ENCODE assay signal across 12 cellular contexts in genomic region chr20:50347568-50347981, GRCh38.
A peak's percentile ranks its signal among the peaks of the same experiment; 100 is the strongest.
DNase-seq lines count a peak whose midpoint lies in the region; ATAC-seq lines count a peak whose summit lies in the region.
"Had no signal": no experiment of that assay in that cellular context is flagged by ENCODE, and none has a peak within 500 bp of the region (broad histone marks: within the 10 kb centered on the region; RNA-seq: fewer than 3 reads in every experiment).

No MANE protein-coding gene starts in this region.

- H3K4me1 ChIP-seq in aorta (ENCODE audit: control insufficient read depth in 1 of 2, insufficient read depth in 2 of 2, low read length in 2 of 2): no peaks in the 10 kb centered on the region

- no peaks in the 10 kb centered on the region for H3K9me3 ChIP-seq in aorta (ENCODE audit: control insufficient read depth, low read length)

- H3K27ac ChIP-seq in caudate nucleus (ENCODE audit: low read depth, low read length): peak overlapping the region; percentile 19
- H3K27ac ChIP-seq in layer of hippocampus (ENCODE audit: low read depth, low read length): peak overlapping the region; percentile 62
- peak overlapping the region; percentile 46 for H3K27ac ChIP-seq in substantia nigra (ENCODE audit: low read depth, low read length, poor library complexity, severe bottlenecking)
- no peak overlapping the region for H3K27ac ChIP-seq in aorta (ENCODE audit: low read depth in 1 of 2, low read length in 2 of 2)

- no peak overlapping the region for H3K4me3 ChIP-seq in aorta (ENCODE audit: low read length in 2 of 2)

- ATAC-seq in GM18909 (IDR thresholded peaks at IDR 0.05; ENCODE audit: poor library complexity, unreplicated experiment): no peak
- ATAC-seq in HG02759 (IDR thresholded peaks at IDR 0.05; ENCODE audit: unreplicated experiment): no peak
- no peak for ATAC-seq in aorta (ENCODE audit: low FRiP score)
- ATAC-seq: PC-3, WTC11 had no signal

- intact Hi-C loops in aorta (cut with DNase I): no loop called here

- 76 to 86% methylated on average over 6 of the region's 6 CpGs for WGBS in aorta, 2 donors

- DNase-seq in M059J (ENCODE audit: low read depth) (peak; percentile 37), caudate nucleus (lab: John Stamatoyannopoulos, UW) (no peak), substantia nigra (lab: John Stamatoyannopoulos, UW) (peak in 1 of 49 donors; percentile 47), NCI-H446 treated with DMSO at 0.1 percent for 48 hours (lab: John Stamatoyannopoulos, UW) (no peak), aorta (no peak)
- DNase-seq: activated CD8-positive, alpha-beta memory T cell treated with anti-CD3 and anti-CD28 coated beads, Interleukin-2, amount 50 U/mL, for 4 hours; NCI-H1436 treated with DMSO at 0.1 percent for 48 hours; PC-3 had no signal

- no peaks in the 10 kb centered on the region for H3K36me3 ChIP-seq in aorta (ENCODE audit: control insufficient read depth in 1 of 2, insufficient read depth in 2 of 2, low read length in 1 of 2)

- H3K27me3 ChIP-seq in layer of hippocampus (ENCODE audit: control insufficient read depth, insufficient read depth, low read length): no peaks in the 10 kb centered on the region
- H3K27me3 ChIP-seq in aorta (ENCODE audit: control insufficient read depth in 1 of 2, insufficient read depth in 2 of 2, low read length in 1 of 2): no peaks in the 10 kb centered on the region

Comparison
In these comparisons a context has a peak if more than half of its experiments do, and no peak if none do; other contexts are left out.
1. H3K27ac ChIP-seq: peak in caudate nucleus (single experiment), layer of hippocampus (single experiment) and substantia nigra (single experiment); none in aorta (0 of 2).